Comparison of ENCODE assay signal across 13 cellular contexts in genomic region chr13:44679602-44680001, GRCh38.
"Had no signal": no experiment of that assay in that cellular context is flagged by ENCODE, and none has a peak within 500 bp of the region (broad histone marks: within the 10 kb centered on the region; RNA-seq: fewer than 3 reads in every experiment).

No MANE protein-coding gene starts in this region.

- H3K36me3 ChIP-seq: gastrocnemius medialis, neutrophil, ovary, right atrium auricular region, stomach had no signal

- H3K4me3 ChIP-seq: gastrocnemius medialis, hepatocyte, ovary, right atrium auricular region, stomach had no signal

- H3K4me2 ChIP-seq: hepatocyte had no signal

- H3K27me3 ChIP-seq: gastrocnemius medialis, hepatocyte, neutrophil, ovary, right atrium auricular region, stomach had no signal

- H3K9me3 ChIP-seq: gastrocnemius medialis, neutrophil, ovary, right atrium auricular region, stomach had no signal

- H3K27ac ChIP-seq: gastrocnemius medialis, hepatocyte, neutrophil, ovary, right atrium auricular region, stomach had no signal

- ATAC-seq: gastrocnemius medialis; naive thymus-derived CD8-positive, alpha-beta T cell had no signal

- DNase-seq: dermis blood vessel endothelial cell; gastrocnemius medialis; glutamatergic neuron; naive thymus-derived CD8-positive, alpha-beta T cell; ovary; small intestine; stimulated activated CD4-positive, alpha-beta T cell treated with anti-CD3 and anti-CD28 coated beads, Interleukin-12 subunit alpha, Interleukin-12 subunit beta, amount 100 ng/mL, for 4 hours; stimulated activated naive CD4-positive, alpha-beta T cell; stomach; substantia nigra had no signal

- H2AFZ ChIP-seq: hepatocyte had no signal

- H3K4me1 ChIP-seq: gastrocnemius medialis, right atrium auricular region, stomach had no signal
